7 cellular contexts compared by ENCODE assay signal in genomic region chr16:34062620-34063253, GRCh38.
DNase-seq lines count a peak whose midpoint lies in the region; ATAC-seq and TF ChIP-seq lines count a peak whose summit lies in the region.
"Not testable (repeated sequence)": the region's sequence is repeated elsewhere in the genome, so short reads cannot be mapped to it uniquely, and the experiment has no call there.

No MANE protein-coding gene starts in this region.

- H3K4me3 ChIP-seq in iPS-20b (ENCODE audit: low read length) (peak overlapping the region; percentile 3; the same call in 1 of the 2 replicates), subcutaneous abdominal adipose tissue (ENCODE audit: low read depth in 1 of 5, low read length in 5 of 5) (peak overlapping the region in 3 of 5 donors; percentile 10 to 28 (median 20))
- not testable (repeated sequence) for H3K4me3 ChIP-seq in naive thymus-derived CD4-positive, alpha-beta T cell (ENCODE audit: low read length)

- intact Hi-C loops in naive thymus-derived CD4-positive, alpha-beta T cell (cut with micrococcal nuclease) = not testable (repeated sequence)

- not testable (repeated sequence) for DNase-seq in central memory CD8-positive, alpha-beta T cell (ENCODE audit: low spot score in 2 of 2); glutamatergic neuron; naive thymus-derived CD4-positive, alpha-beta T cell

- H3K36me3 Mint-ChIP-seq in central memory CD8-positive, alpha-beta T cell (ENCODE audit: insufficient read depth) = not testable (repeated sequence)
- peaks cover 36% of the 10 kb centered on the region for H3K36me3 Mint-ChIP-seq in glutamatergic neuron (ENCODE audit: unreplicated experiment)
- H3K36me3 Mint-ChIP-seq in naive thymus-derived CD4-positive, alpha-beta T cell = peaks cover 12 to 45% (median 34%) of the 10 kb centered on the region in 5 donors

- CTCF ChIA-PET in naive thymus-derived CD4-positive, alpha-beta T cell (lab: Charles Lee) = not testable (repeated sequence)

- TF ChIP-seq CTCF in glutamatergic neuron (IDR thresholded peaks at IDR 0.05; ENCODE audit: partially characterized antibody, unreplicated experiment) = not testable (repeated sequence)

- H3K9me3 ChIP-seq in iPS-20b (ENCODE audit: insufficient read depth, low read depth, low read length) (peaks cover 53% of the 10 kb centered on the region), subcutaneous abdominal adipose tissue (ENCODE audit: control insufficient read depth in 5 of 5, low read length in 5 of 5) (peaks cover 0 to 44% (median 40%) of the 10 kb centered on the region in 5 donors)
- H3K9me3 ChIP-seq in naive thymus-derived CD4-positive, alpha-beta T cell (ENCODE audit: control insufficient read depth in 2 of 3, low read length in 3 of 3) = peaks cover 0 to 42% (median 6%) of the 10 kb centered on the region in 3 experiments

- POLR2A ChIA-PET in naive thymus-derived CD4-positive, alpha-beta T cell (lab: Charles Lee) = not testable (repeated sequence)

- not testable (repeated sequence) for H3K36me3 ChIP-seq in iPS-20b (ENCODE audit: insufficient read depth, low read depth, low read length); naive thymus-derived CD4-positive, alpha-beta T cell (ENCODE audit: control insufficient read depth in 2 of 3, insufficient read depth in 3 of 3, low read length in 3 of 3); subcutaneous abdominal adipose tissue (ENCODE audit: control insufficient read depth in 5 of 5, insufficient read depth in 5 of 5, low read length in 5 of 5)

- not testable (repeated sequence) for H3K27ac ChIP-seq in iPS-20b (ENCODE audit: low read length); naive thymus-derived CD4-positive, alpha-beta T cell (ENCODE audit: low read depth, low read length); subcutaneous abdominal adipose tissue (ENCODE audit: low read depth, low read length)

- not testable (repeated sequence) for H3K27me3 ChIP-seq in iPS-20b (ENCODE audit: insufficient read depth, low read length); naive thymus-derived CD4-positive, alpha-beta T cell (ENCODE audit: control insufficient read depth in 2 of 2, insufficient read depth in 2 of 2, low read length in 2 of 2); subcutaneous abdominal adipose tissue (ENCODE audit: control insufficient read depth in 5 of 5, insufficient read depth in 4 of 5, low read length in 5 of 5)

- H3K4me1 Mint-ChIP-seq in central memory CD8-positive, alpha-beta T cell; glutamatergic neuron (ENCODE audit: low read depth, unreplicated experiment): not testable (repeated sequence)
- H3K4me1 Mint-ChIP-seq in naive thymus-derived CD4-positive, alpha-beta T cell = peaks cover 0 to 21% (median 0%) of the 10 kb centered on the region in 7 donors

- peaks cover 43% of the 10 kb centered on the region for H3K9me3 Mint-ChIP-seq in central memory CD8-positive, alpha-beta T cell
- H3K9me3 Mint-ChIP-seq in glutamatergic neuron (ENCODE audit: unreplicated experiment) = peaks cover 44% of the 10 kb centered on the region
- H3K9me3 Mint-ChIP-seq in naive thymus-derived CD4-positive, alpha-beta T cell = peaks cover 23 to 54% (median 44%) of the 10 kb centered on the region in 11 donors

- ATAC-seq in GM19455 (IDR thresholded peaks at IDR 0.05; ENCODE audit: unreplicated experiment) (peak; percentile 58), HG03097 (IDR thresholded peaks at IDR 0.05; ENCODE audit: low FRiP score, unreplicated experiment) (peak; percentile 59)
- ATAC-seq in central memory CD8-positive, alpha-beta T cell (replicated peaks; ENCODE audit: extremely low read depth, poor library complexity, severe bottlenecking) = peak; percentile 37
- peak; percentile 56 for ATAC-seq in naive thymus-derived CD4-positive, alpha-beta T cell

- not testable (repeated sequence) for H3K27ac Mint-ChIP-seq in central memory CD8-positive, alpha-beta T cell (ENCODE audit: low read depth); naive thymus-derived CD4-positive, alpha-beta T cell
- peak overlapping the region; percentile 0 for H3K27ac Mint-ChIP-seq in glutamatergic neuron (ENCODE audit: unreplicated experiment)

- H3K4me3 Mint-ChIP-seq in central memory CD8-positive, alpha-beta T cell; glutamatergic neuron (ENCODE audit: unreplicated experiment): not testable (repeated sequence)
- H3K4me3 Mint-ChIP-seq in naive thymus-derived CD4-positive, alpha-beta T cell = peak overlapping the region in 1 of 10 donors; percentile 8

- not testable (repeated sequence) for H3K4me1 ChIP-seq in iPS-20b (ENCODE audit: insufficient read depth, low read length); naive thymus-derived CD4-positive, alpha-beta T cell (ENCODE audit: control insufficient read depth in 2 of 2, insufficient read depth in 2 of 2, low read length in 2 of 2); subcutaneous abdominal adipose tissue (ENCODE audit: control insufficient read depth in 5 of 5, insufficient read depth in 5 of 5, low read length in 5 of 5)

- H3K9ac ChIP-seq in iPS-20b (ENCODE audit: low read depth, low read length); subcutaneous abdominal adipose tissue (ENCODE audit: low read length in 5 of 5): not testable (repeated sequence)

- not testable (repeated sequence) for H3K27me3 Mint-ChIP-seq in central memory CD8-positive, alpha-beta T cell; naive thymus-derived CD4-positive, alpha-beta T cell
- peaks cover 33% of the 10 kb centered on the region for H3K27me3 Mint-ChIP-seq in glutamatergic neuron (ENCODE audit: unreplicated experiment)
